ENCODE assay signal across 23 cellular contexts in genomic region chr5:168916852-168917251, GRCh38.
DNase-seq lines count a peak whose midpoint lies in the region; ATAC-seq, FAIRE-seq and TF ChIP-seq lines count a peak whose summit lies in the region.
"Had no signal": no experiment of that assay in that cellular context is flagged by ENCODE, and none has a peak within 500 bp of the region (broad histone marks: within the 10 kb centered on the region; RNA-seq: fewer than 3 reads in every experiment).

No MANE protein-coding gene starts in this region.

- no peak for ATAC-seq in HepG2
- ATAC-seq: left colon; stimulated activated effector memory CD8-positive, alpha-beta T cell treated with anti-CD3 and anti-CD28 coated beads, Interleukin-12 subunit alpha, Interleukin-12 subunit beta, amount 100 ng/mL, for 72 hours had no signal

- H2AFZ ChIP-seq in HepG2 (ENCODE audit: low read length) (no peak overlapping the region), neuronal stem cell (ENCODE audit: low read length) (no peak overlapping the region)

- under 1% methylated on average over 6 of the region's 6 CpGs for WGBS in HepG2 (ENCODE audit: low lambda C conversion rate)
- WGBS in neuronal stem cell (ENCODE audit: extremely low coverage in 2 of 2, insufficient read length in 2 of 2, insufficient replicate concordance in 1 of 2), 2 donors: no CpG with 5 or more reads among the region's 6 CpGs

- peaks cover 42% of the 10 kb centered on the region for H3K27me3 Mint-ChIP-seq in activated CD4-positive, alpha-beta T cell treated with anti-CD3 and anti-CD28 coated beads, Interleukin-2, amount 10 ng/mL, durations not matched to agents 24 days and 14 days

- no peaks in the 10 kb centered on the region for H3K4me1 Mint-ChIP-seq in activated CD4-positive, alpha-beta T cell treated with anti-CD3 and anti-CD28 coated beads, Interleukin-2, amount 10 ng/mL, durations not matched to agents 24 days and 14 days
- H3K4me1 Mint-ChIP-seq: stimulated activated effector memory CD8-positive, alpha-beta T cell treated with anti-CD3 and anti-CD28 coated beads, Interleukin-12 subunit alpha, Interleukin-12 subunit beta, amount 100 ng/mL, for 72 hours had no signal

- H3K27ac Mint-ChIP-seq in activated CD4-positive, alpha-beta T cell treated with anti-CD3 and anti-CD28 coated beads, Interleukin-2, amount 10 ng/mL, durations not matched to agents 24 days and 14 days: no peak overlapping the region
- H3K27ac Mint-ChIP-seq: stimulated activated effector memory CD8-positive, alpha-beta T cell treated with anti-CD3 and anti-CD28 coated beads, Interleukin-12 subunit alpha, Interleukin-12 subunit beta, amount 100 ng/mL, for 72 hours had no signal

- TF ChIP-seq POLR2A in HepG2 (IDR thresholded peaks at IDR 0.05; ENCODE audit: insufficient read depth in 1 of 2, low read depth in 2 of 2, low read length in 2 of 2): no peak

- H3K36me3 ChIP-seq in HepG2 (replicated peaks in 1 of 2; ENCODE audit: control insufficient read depth in 1 of 2, insufficient read depth in 2 of 2, low read length in 2 of 2) (no peaks in the 10 kb centered on the region), skeletal muscle tissue (ENCODE audit: control insufficient read depth in 3 of 3, insufficient read depth in 3 of 3, low read length in 3 of 3) (no peaks in the 10 kb centered on the region), neuronal stem cell (replicated peaks in 1 of 2; ENCODE audit: control insufficient read depth in 2 of 2, insufficient read depth in 2 of 2, low read length in 2 of 2) (no peaks in the 10 kb centered on the region)
- H3K36me3 ChIP-seq: BE2C, tibial artery had no signal

- H2BK5ac ChIP-seq in neuronal stem cell (ENCODE audit: low read length): no peak overlapping the region

- TF ChIP-seq EP300 in HepG2 (IDR thresholded peaks at IDR 0.05; ENCODE audit: low read depth in 2 of 2, low read length in 2 of 2) (no peak), HepG2 (CRISPR knock-in tag; IDR thresholded peaks at IDR 0.05; ENCODE audit: borderline replicate concordance) (no peak)

- no peak overlapping the region for H2BK15ac ChIP-seq in neuronal stem cell (ENCODE audit: low read length)

- H2AK5ac ChIP-seq in neuronal stem cell (ENCODE audit: low read depth, low read length): no peak overlapping the region

- H4K8ac ChIP-seq in neuronal stem cell (ENCODE audit: low read depth, low read length): no peak overlapping the region

- no peak overlapping the region for H3K23ac ChIP-seq in neuronal stem cell (ENCODE audit: low read depth, low read length, poor library complexity)

- in situ Hi-C loops in HepG2 (cut with HindIII; ENCODE audit: extremely low pct_ligation_motif_present, low pct_unique_long_range_greater_than_20kb): no loop called here

- H3K4me3 Mint-ChIP-seq in activated CD4-positive, alpha-beta T cell treated with anti-CD3 and anti-CD28 coated beads, Interleukin-2, amount 10 ng/mL, durations not matched to agents 24 days and 14 days: no peak overlapping the region
- H3K4me3 Mint-ChIP-seq: stimulated activated effector memory CD8-positive, alpha-beta T cell treated with anti-CD3 and anti-CD28 coated beads, Interleukin-12 subunit alpha, Interleukin-12 subunit beta, amount 100 ng/mL, for 72 hours had no signal

- H3K79me2 ChIP-seq in HepG2 (ENCODE audit: insufficient read depth, low read length): no peaks in the 10 kb centered on the region

- H3K27ac ChIP-seq in HepG2 (ENCODE audit: extremely low read length, insufficient read depth, low read length) (no peak overlapping the region), skeletal muscle tissue (ENCODE audit: low read depth, low read length) (peak overlapping the region; percentile 36), neuronal stem cell (replicated peaks; ENCODE audit: low read length) (no peak overlapping the region)
- H3K27ac ChIP-seq: tibial artery had no signal

- no peak overlapping the region for H3K4me2 ChIP-seq in HepG2 (ENCODE audit: low read depth, low read length)
- no peak overlapping the region for H3K4me2 ChIP-seq in neuronal stem cell (ENCODE audit: insufficient read depth, low read length, poor library complexity, severe bottlenecking)

- POLR2A ChIA-PET in HepG2 (lab: Yijun Ruan, JAX): no interaction called here

- H3K9ac ChIP-seq in HepG2 (ENCODE audit: insufficient read depth, low read depth, low read length) (no peak overlapping the region), skeletal muscle tissue (ENCODE audit: low read depth in 1 of 3, low read length in 3 of 3) (no peak overlapping the region), neuronal stem cell (ENCODE audit: low read depth, low read length, poor library complexity) (no peak overlapping the region)

- no peak for TF ChIP-seq RAD21 in HepG2 (CRISPR knock-in tag; IDR thresholded peaks at IDR 0.05)

- H3K18ac ChIP-seq in neuronal stem cell (ENCODE audit: low read length): no peak overlapping the region

- DNase-seq in HS-5 (ENCODE audit: low read depth): peak; percentile 57
- DNase-seq in cardiac fibroblast (ENCODE audit: low read depth in 2 of 2): peak; percentile 25 to 62
- no peak for DNase-seq in HepG2 (ENCODE audit: low spot score)
- DNase-seq in AML-193 (lab: John Stamatoyannopoulos, UW): no peak
- DNase-seq in globus pallidus (ENCODE audit: low spot score): no peak
- no peak for DNase-seq in activated CD4-positive, alpha-beta T cell treated with anti-CD3 and anti-CD28 coated beads, Interleukin-2, amount 10 ng/mL, durations not matched to agents 24 days and 14 days
- DNase-seq in neuronal stem cell (ENCODE audit: low spot score): no peak
- DNase-seq: activated CD4-positive, alpha-beta T cell treated with anti-CD3 and anti-CD28 coated beads, Interleukin-2, amount 50 U/mL, for 1 hour; activated CD8-positive, alpha-beta memory T cell treated with anti-CD3 and anti-CD28 coated beads, Interleukin-2, amount 50 U/mL, for 48 hours; activated effector memory CD4-positive, alpha-beta T cell treated with Interleukin-2 at 50 U/mL for 16 hours; amniotic stem cell; Caco-2; cerebellar nuclear complex; effector memory CD4-positive, alpha-beta T cell; Karpas-422; NCI-H1092 treated with DMSO at 0.1 percent for 48 hours; NCI-H2029 treated with DMSO at 0.1 percent for 48 hours; SHP77 treated with DMSO at 0.1 percent for 48 hours had no signal

- no peak for FAIRE-seq in HepG2 (lab: Jason Lieb, UNC)

- H3K14ac ChIP-seq in neuronal stem cell (ENCODE audit: low read length): no peak overlapping the region

- no peaks in the 10 kb centered on the region for H4K20me1 ChIP-seq in HepG2 (ENCODE audit: insufficient read depth, low read length)

- CTCF ChIA-PET in HepG2 (lab: Yijun Ruan, JAX; ENCODE audit: low intra/inter-chr PET ratio, low total read pairs): no interaction called here

- H3K27me3 ChIP-seq in HepG2 (ENCODE audit: control insufficient read depth in 1 of 2, insufficient read depth in 2 of 2, low read length in 2 of 2): peaks cover 2 to 38% of the 10 kb centered on the region in 2 experiments; a peak in 4 of 5 replicates
- H3K27me3 ChIP-seq in skeletal muscle tissue (ENCODE audit: control insufficient read depth in 3 of 3, insufficient read depth in 3 of 3, low read length in 3 of 3): peaks cover 0 to 6% (median 3%) of the 10 kb centered on the region in 3 donors
- peaks cover 0 to 18% (median 0%) of the 10 kb centered on the region in 3 experiments for H3K27me3 ChIP-seq in neuronal stem cell (ENCODE audit: control insufficient read depth in 3 of 3, insufficient read depth in 3 of 3, low read depth in 1 of 3, low read length in 3 of 3)
- H3K27me3 ChIP-seq: BE2C, tibial artery had no signal

- no peaks in the 10 kb centered on the region for H3K79me1 ChIP-seq in neuronal stem cell (ENCODE audit: low read depth, low read length)

- intact Hi-C loops in HepG2 (cut with micrococcal nuclease; ENCODE audit: unreplicated experiment): no loop called here
- intact Hi-C loops in activated CD4-positive, alpha-beta T cell treated with anti-CD3 and anti-CD28 coated beads, Interleukin-2, amount 10 ng/mL, durations not matched to agents 24 days and 14 days (cut with micrococcal nuclease): no loop called here

- no TSS peak for BruUV-seq in HepG2 (replicated peaks; lab: Mats Ljungman, UMichigan)

- no peak overlapping the region for H2BK120ac ChIP-seq in neuronal stem cell (ENCODE audit: low read depth, low read length)

- no peak overlapping the region for H3K4ac ChIP-seq in neuronal stem cell (ENCODE audit: low read length)

- H3K36me3 Mint-ChIP-seq in activated CD4-positive, alpha-beta T cell treated with anti-CD3 and anti-CD28 coated beads, Interleukin-2, amount 10 ng/mL, durations not matched to agents 24 days and 14 days (ENCODE audit: low read depth): no peaks in the 10 kb centered on the region
- H3K36me3 Mint-ChIP-seq: stimulated activated effector memory CD8-positive, alpha-beta T cell treated with anti-CD3 and anti-CD28 coated beads, Interleukin-12 subunit alpha, Interleukin-12 subunit beta, amount 100 ng/mL, for 72 hours had no signal

- no peak overlapping the region for H2BK12ac ChIP-seq in neuronal stem cell (ENCODE audit: low read length)

- no peaks in the 10 kb centered on the region for H3K9me3 ChIP-seq in HepG2 (ENCODE audit: low read length)
- no peaks in the 10 kb centered on the region for H3K9me3 ChIP-seq in skeletal muscle tissue (ENCODE audit: control insufficient read depth in 3 of 3, low read length in 3 of 3)
- H3K9me3 ChIP-seq in neuronal stem cell (replicated peaks in 1 of 2; ENCODE audit: control insufficient read depth in 2 of 2, insufficient read depth in 1 of 2, low read depth in 1 of 2, low read length in 2 of 2): no peaks in the 10 kb centered on the region
- H3K9me3 ChIP-seq: BE2C, Caco-2, tibial artery had no signal

- no peak overlapping the region for H3K4me3 ChIP-seq in cardiac fibroblast (replicated peaks in 1 of 2; ENCODE audit: low read depth in 2 of 2, low read length in 2 of 2)
- no peak overlapping the region for H3K4me3 ChIP-seq in HepG2 (replicated peaks in 1 of 3; ENCODE audit: insufficient read depth in 1 of 3, low read depth in 2 of 3, low read length in 3 of 3)
- no peak overlapping the region for H3K4me3 ChIP-seq in skeletal muscle tissue (ENCODE audit: low read length in 3 of 3)
- H3K4me3 ChIP-seq in neuronal stem cell (ENCODE audit: low read length in 2 of 2): no peak overlapping the region
- H3K4me3 ChIP-seq: tibial artery had no signal

- H3K9me3 Mint-ChIP-seq in activated CD4-positive, alpha-beta T cell treated with anti-CD3 and anti-CD28 coated beads, Interleukin-2, amount 10 ng/mL, durations not matched to agents 24 days and 14 days: no peaks in the 10 kb centered on the region
- H3K9me3 Mint-ChIP-seq: stimulated activated effector memory CD8-positive, alpha-beta T cell treated with anti-CD3 and anti-CD28 coated beads, Interleukin-12 subunit alpha, Interleukin-12 subunit beta, amount 100 ng/mL, for 72 hours had no signal

- no peak overlapping the region for H4K91ac ChIP-seq in neuronal stem cell (ENCODE audit: low read depth, low read length, poor library complexity)

- no peaks in the 10 kb centered on the region for H3K4me1 ChIP-seq in HepG2 (ENCODE audit: insufficient read depth, low read length)
- peaks cover 0 to 7% (median 6%) of the 10 kb centered on the region in 3 donors for H3K4me1 ChIP-seq in skeletal muscle tissue (ENCODE audit: control insufficient read depth in 3 of 3, insufficient read depth in 3 of 3, low read length in 3 of 3)
- peaks cover 0 to 5% of the 10 kb centered on the region in 2 donors for H3K4me1 ChIP-seq in neuronal stem cell (ENCODE audit: control insufficient read depth in 2 of 2, insufficient read depth in 1 of 2, low read depth in 1 of 2, low read length in 2 of 2)
- H3K4me1 ChIP-seq: Caco-2 had no signal

- no peak for TF ChIP-seq CTCF in cardiac fibroblast (IDR thresholded peaks at IDR 0.05; ENCODE audit: low read depth, low read length)
- no peak for TF ChIP-seq CTCF in HepG2 (CRISPR knock-in tag; IDR thresholded peaks at IDR 0.05)

Comparison
In these comparisons a context has a peak if more than half of its experiments do, and no peak if none do; other contexts are left out.
1. DNase-seq: peak in HS-5 (single experiment) and cardiac fibroblast (2 of 2); none in HepG2 (single experiment), AML-193 (0 of 2), globus pallidus (single experiment), activated CD4-positive, alpha-beta T cell treated with anti-CD3 and anti-CD28 coated beads, Interleukin-2, amount 10 ng/mL, durations not matched to agents 24 days and 14 days (single experiment) and neuronal stem cell (single experiment).